In genomic region chr2:98578231-98578630, GRCh38 we compare ENCODE assay signal across 20 cellular contexts. TPM values are rescaled to one million over a fixed set of nuclear protein-coding genes. Genes with fewer than 3 reads are reported as not detected.
DNase-seq lines count a peak whose midpoint lies in the region; ATAC-seq and TF ChIP-seq lines count a peak whose summit lies in the region.
"Had no signal": no experiment of that assay in that cellular context is flagged by ENCODE, and none has a peak within 500 bp of the region (broad histone marks: within the 10 kb centered on the region; RNA-seq: fewer than 3 reads in every experiment).

No MANE protein-coding gene starts in this region.

- DNase-seq in activated T-cell treated with anti-CD3 and anti-CD28 coated beads, Interleukin-2, amount 50 U/mL, for 24 hours, result no peak
- no peak for DNase-seq in activated T-cell treated with anti-CD3 and anti-CD28 coated beads, Interleukin-2, amount 50 U/mL, for 1 hour
- DNase-seq in activated CD8-positive, alpha-beta memory T cell treated with anti-CD3 and anti-CD28 coated beads, Interleukin-2, amount 50 U/mL, for 48 hours, result peak; percentile 25
- DNase-seq in islet precursor cell, result peak; percentile 35
- DNase-seq in type B pancreatic cell (ENCODE audit: extremely low spot score, unreplicated experiment), result no peak
- DNase-seq in NOMO-1 (lab: John Stamatoyannopoulos, UW; ENCODE audit: unreplicated experiment in 2 of 2), result no peak
- no peak for DNase-seq in pons (ENCODE audit: low spot score)
- DNase-seq: CD4-positive, CD25-positive, alpha-beta regulatory T cell; DMS53; HCEC 1CT; NCI-H1048; NCI-H1417; NCI-H1694; NCI-H2029 treated with DMSO at 0.1 percent for 48 hours; NCI-H446 treated with DMSO at 0.1 percent for 48 hours; NCI-H526; Right ventricle myocardium superior; RPMI8226 had no signal

- H3K27me3 Mint-ChIP-seq in activated T-cell treated with anti-CD3 and anti-CD28 coated beads, Interleukin-2, amount 50 U/mL, for 24 hours, result no peaks in the 10 kb centered on the region
- no peaks in the 10 kb centered on the region for H3K27me3 Mint-ChIP-seq in type B pancreatic cell
- H3K27me3 Mint-ChIP-seq: CD4-positive, CD25-positive, alpha-beta regulatory T cell; IgD-negative memory B cell had no signal

- H3K27ac Mint-ChIP-seq in activated T-cell treated with anti-CD3 and anti-CD28 coated beads, Interleukin-2, amount 50 U/mL, for 24 hours, result peak overlapping the region; percentile 15
- H3K27ac Mint-ChIP-seq in type B pancreatic cell, result peak overlapping the region; percentile 18
- H3K27ac Mint-ChIP-seq: IgD-negative memory B cell had no signal

- ATAC-seq in GM21423 (IDR thresholded peaks at IDR 0.05; ENCODE audit: unreplicated experiment), result no peak

- H3K4me1 Mint-ChIP-seq in activated T-cell treated with anti-CD3 and anti-CD28 coated beads, Interleukin-2, amount 50 U/mL, for 24 hours (ENCODE audit: low read depth), result no peaks in the 10 kb centered on the region
- H3K4me1 Mint-ChIP-seq in type B pancreatic cell (ENCODE audit: unreplicated experiment), result no peaks in the 10 kb centered on the region
- H3K4me1 Mint-ChIP-seq: CD4-positive, CD25-positive, alpha-beta regulatory T cell had no signal

- no peak overlapping the region for H3K4me3 Mint-ChIP-seq in activated T-cell treated with anti-CD3 and anti-CD28 coated beads, Interleukin-2, amount 50 U/mL, for 24 hours
- no peak overlapping the region for H3K4me3 Mint-ChIP-seq in type B pancreatic cell
- H3K4me3 Mint-ChIP-seq: CD4-positive, CD25-positive, alpha-beta regulatory T cell had no signal

- no peak for TF ChIP-seq CTCF in type B pancreatic cell (conservative IDR thresholded peaks at IDR 0.05)

- H3K9me3 Mint-ChIP-seq in activated T-cell treated with anti-CD3 and anti-CD28 coated beads, Interleukin-2, amount 50 U/mL, for 24 hours, result no peaks in the 10 kb centered on the region
- no peaks in the 10 kb centered on the region for H3K9me3 Mint-ChIP-seq in type B pancreatic cell
- H3K9me3 Mint-ChIP-seq: CD4-positive, CD25-positive, alpha-beta regulatory T cell; IgD-negative memory B cell had no signal

- peaks cover 83% of the 10 kb centered on the region for H3K36me3 Mint-ChIP-seq in activated T-cell treated with anti-CD3 and anti-CD28 coated beads, Interleukin-2, amount 50 U/mL, for 24 hours (ENCODE audit: low read depth)
- H3K36me3 Mint-ChIP-seq in type B pancreatic cell, result peaks cover 5% of the 10 kb centered on the region

RNA-seq across cellular contexts. Expression of gene COA5, which starts 30.1 kb away (rescaled TPM):
- 33.6 and 39.3 TPM in 2 replicates for total RNA-seq in type B pancreatic cell (ENCODE audit: low replicate concordance)

RNA-seq across cellular contexts. Expression of gene UNC50, which starts 30.2 kb away (rescaled TPM):
- total RNA-seq in type B pancreatic cell (ENCODE audit: low replicate concordance), result 45.0 and 49.4 TPM in 2 replicates

Comparison
In these comparisons a context has a peak if more than half of its experiments do, and no peak if none do; other contexts are left out.
1. DNase-seq: peak in activated CD8-positive, alpha-beta memory T cell treated with anti-CD3 and anti-CD28 coated beads, Interleukin-2, amount 50 U/mL, for 48 hours (single experiment) and islet precursor cell (single experiment); none in activated T-cell treated with anti-CD3 and anti-CD28 coated beads, Interleukin-2, amount 50 U/mL, for 24 hours (single experiment), activated T-cell treated with anti-CD3 and anti-CD28 coated beads, Interleukin-2, amount 50 U/mL, for 1 hour (single experiment), type B pancreatic cell (single experiment), NOMO-1 (0 of 2) and pons (single experiment).